ENCODE assay signal across 22 cellular contexts in genomic region chr3:40268708-40269524, GRCh38.
"Had no signal": no experiment of that assay in that cellular context is flagged by ENCODE, and none has a peak within 500 bp of the region (broad histone marks: within the 10 kb centered on the region; RNA-seq: fewer than 3 reads in every experiment).

No MANE protein-coding gene starts in this region.

- ATAC-seq: activated CD4-positive, CD25-positive, alpha-beta regulatory T cell treated with anti-CD3 and anti-CD28 coated beads, Interleukin-2, amount 50 U/mL, for 24 hours; activated T-cell treated with anti-CD3 and anti-CD28 coated beads, Interleukin-2, amount 50 U/mL, for 72 hours; effector memory CD8-positive, alpha-beta T cell; gastrocnemius medialis; lower lobe of right lung; natural killer cell treated with Interleukin-12 subunit alpha and Interleukin-12 subunit beta and Interleukin-15 and Interleukin-18, amount 100 ng/mL, for 72 hours; stimulated activated naive CD8-positive, alpha-beta T cell treated with anti-CD3 and anti-CD28 coated beads, Interleukin-15, Interleukin-2, amounts not matched to agents 100 U/mL and 50 U/mL, for 24 hours had no signal

- H3K4me1 ChIP-seq: ascending aorta, gastrocnemius medialis, lower lobe of right lung, suprapubic skin had no signal

- H3K9me3 Mint-ChIP-seq: activated T-cell treated with anti-CD3 and anti-CD28 coated beads, Interleukin-2, amount 50 U/mL, for 72 hours; effector memory CD8-positive, alpha-beta T cell; natural killer cell treated with Interleukin-12 subunit alpha and Interleukin-12 subunit beta and Interleukin-15 and Interleukin-18, amount 100 ng/mL, for 72 hours; T-helper 1 cell treated with Interleukin-12 subunit alpha and Interleukin-12 subunit beta and Interleukin-4 antibody, amounts not matched to agents 30 μg/mL and 1 μg/mL, for 36 hours had no signal

- H3K27ac Mint-ChIP-seq: activated naive CD4-positive, alpha-beta T cell treated with anti-CD3 and anti-CD28 coated beads, Interleukin-2, amount 50 U/mL, for 24 hours; activated T-cell treated with anti-CD3 and anti-CD28 coated beads, Interleukin-2, amount 50 U/mL, for 72 hours; dendritic cell treated with granulocyte-macrophage colony-stimulating factor and Interleukin-4, amounts not matched to agents 40 ng/mL and 50 ng/mL, for 4 days; effector memory CD8-positive, alpha-beta T cell; natural killer cell treated with Interleukin-12 subunit alpha and Interleukin-12 subunit beta and Interleukin-15 and Interleukin-18, amount 100 ng/mL, for 72 hours; T-helper 1 cell treated with Interleukin-12 subunit alpha and Interleukin-12 subunit beta and Interleukin-4 antibody, amounts not matched to agents 30 μg/mL and 1 μg/mL, for 36 hours had no signal

- H3K27me3 Mint-ChIP-seq: activated naive CD4-positive, alpha-beta T cell treated with anti-CD3 and anti-CD28 coated beads, Interleukin-2, amount 50 U/mL, for 24 hours; dendritic cell treated with granulocyte-macrophage colony-stimulating factor and Interleukin-4, amounts not matched to agents 40 ng/mL and 50 ng/mL, for 4 days had no signal

- H3K27me3 ChIP-seq: ascending aorta, gastrocnemius medialis, heart right ventricle, suprapubic skin, transverse colon had no signal

- DNase-seq: activated CD4-positive, alpha-beta T cell treated with anti-CD3 and anti-CD28 coated beads, Interleukin-2, amount 50 U/mL, for 1 hour; activated CD8-positive, alpha-beta memory T cell treated with anti-CD3 and anti-CD28 coated beads, Interleukin-2, amount 50 U/mL, for 48 hours; activated gamma-delta T cell; activated T-cell treated with anti-CD3 and anti-CD28 coated beads, Interleukin-2, amount 50 U/mL, for 72 hours; effector memory CD8-positive, alpha-beta T cell; gastrocnemius medialis; heart right ventricle; lower lobe of right lung; posterior cingulate gyrus; retina; stimulated activated CD4-positive, alpha-beta T cell treated with anti-CD3 and anti-CD28 coated beads, Interleukin-12 subunit alpha, Interleukin-12 subunit beta, amount 100 ng/mL, for 4 hours; stimulated activated CD4-positive, alpha-beta T cell treated with anti-CD3 and anti-CD28 coated beads, Interleukin-1b, Interleukin-23, amount 100 ng/mL, for 48 hours; stimulated activated naive CD8-positive, alpha-beta T cell treated with anti-CD3 and anti-CD28 coated beads, Interleukin-15, Interleukin-2, amounts not matched to agents 100 U/mL and 50 U/mL, for 24 hours had no signal

- H3K4me3 ChIP-seq: ascending aorta, gastrocnemius medialis, heart right ventricle, lower lobe of right lung, suprapubic skin, transverse colon had no signal

- H3K27ac ChIP-seq: ascending aorta, epithelial cell of prostate, gastrocnemius medialis, heart right ventricle, lower lobe of right lung, suprapubic skin, transverse colon had no signal

- H3K4me3 Mint-ChIP-seq: activated naive CD4-positive, alpha-beta T cell treated with anti-CD3 and anti-CD28 coated beads, Interleukin-2, amount 50 U/mL, for 24 hours; activated T-cell treated with anti-CD3 and anti-CD28 coated beads, Interleukin-2, amount 50 U/mL, for 72 hours; dendritic cell treated with granulocyte-macrophage colony-stimulating factor and Interleukin-4, amounts not matched to agents 40 ng/mL and 50 ng/mL, for 4 days; effector memory CD8-positive, alpha-beta T cell; natural killer cell treated with Interleukin-12 subunit alpha and Interleukin-12 subunit beta and Interleukin-15 and Interleukin-18, amount 100 ng/mL, for 72 hours; T-helper 1 cell treated with Interleukin-12 subunit alpha and Interleukin-12 subunit beta and Interleukin-4 antibody, amounts not matched to agents 30 μg/mL and 1 μg/mL, for 36 hours had no signal

- H3K36me3 ChIP-seq: ascending aorta, gastrocnemius medialis, heart right ventricle, lower lobe of right lung, suprapubic skin, transverse colon had no signal

- H3K9me3 ChIP-seq: ascending aorta, gastrocnemius medialis, lower lobe of right lung, suprapubic skin, transverse colon had no signal
